ENCODE assay signal across 11 cellular contexts in genomic region chr5:14105717-14106435, GRCh38. TPM values are rescaled to one million over a fixed set of nuclear protein-coding genes. Genes with fewer than 3 reads are reported as not detected.
DNase-seq lines count a peak whose midpoint lies in the region; ATAC-seq and TF ChIP-seq lines count a peak whose summit lies in the region.
"Had no signal": no experiment of that assay in that cellular context is flagged by ENCODE, and none has a peak within 500 bp of the region (broad histone marks: within the 10 kb centered on the region; RNA-seq: fewer than 3 reads in every experiment).

No MANE protein-coding gene starts in this region.

- H3K27ac ChIP-seq in AG04450 (ENCODE audit: low read depth, low read length) (peak overlapping the region; percentile 58), MM.1S (ENCODE audit: low read length) (no peak overlapping the region)

- TF ChIP-seq CTCF in AG04450 (IDR thresholded peaks at IDR 0.05; ENCODE audit: low read depth, low read length) = no peak
- TF ChIP-seq CTCF in MM.1S (IDR thresholded peaks at IDR 0.05; ENCODE audit: low read length) = no peak

- H3K9ac ChIP-seq in MM.1S (ENCODE audit: low read length) = no peak overlapping the region

- H3K4me2 ChIP-seq in MM.1S (ENCODE audit: low read depth, low read length) = no peak overlapping the region

- no peak for ATAC-seq in GM21529 (IDR thresholded peaks at IDR 0.05; ENCODE audit: unreplicated experiment)
- ATAC-seq: natural killer cell treated with Interleukin-12 subunit alpha and Interleukin-12 subunit beta and Interleukin-15 and Interleukin-18, amount 100 ng/mL, for 72 hours had no signal

- CTCF ChIA-PET in AG04450 (lab: Charles Lee) = interaction anchor here (0.6 to 0.7 kb wide), 2 partner anchors 117 to 518 kb away, joined by 3 to 4 read pairs; no protein-coding TSS in a partner anchor

- peaks cover 5% of the 10 kb centered on the region; the same call in 1 of the 2 replicates for H3K4me1 ChIP-seq in MM.1S (ENCODE audit: low read length)

- no peaks in the 10 kb centered on the region for H3K9me2 ChIP-seq in MM.1S (replicated peaks; ENCODE audit: insufficient read depth, low read length)

- POLR2A ChIA-PET in AG04450 (lab: Yijun Ruan, JAX) = interaction anchor here (0.7 to 1.3 kb wide), 2 partner anchors 94 to 111 kb away, joined by 4 to 12 read pairs; no protein-coding TSS in a partner anchor

- H3K36me3 ChIP-seq in MM.1S (replicated peaks; ENCODE audit: insufficient read depth, low read length) = no peaks in the 10 kb centered on the region

- no peak overlapping the region for H3K4me3 ChIP-seq in AG04450 (ENCODE audit: low read depth, low read length)
- no peak overlapping the region for H3K4me3 ChIP-seq in MM.1S (ENCODE audit: low read length)

- no peak overlapping the region for H2AFZ ChIP-seq in MM.1S (ENCODE audit: low read length)

- H4K20me1 ChIP-seq in MM.1S (ENCODE audit: insufficient read depth, low read length) = no peaks in the 10 kb centered on the region

- H3K9me3 ChIP-seq in AG04450 (ENCODE audit: control insufficient read depth, insufficient read depth, low read length) = peaks cover 17% of the 10 kb centered on the region; the same call in 1 of the 2 replicates
- H3K9me3 ChIP-seq in MM.1S (replicated peaks; ENCODE audit: insufficient read depth, low read length) = no peaks in the 10 kb centered on the region

- no peaks in the 10 kb centered on the region for H3F3A ChIP-seq in MM.1S (ENCODE audit: insufficient read depth, low read length)

- no peaks in the 10 kb centered on the region for H3K79me2 ChIP-seq in MM.1S (ENCODE audit: low read length)

- H3K27me3 ChIP-seq in AG04450 (ENCODE audit: control insufficient read depth, insufficient read depth, low read length) = no peaks in the 10 kb centered on the region
- no peaks in the 10 kb centered on the region for H3K27me3 ChIP-seq in MM.1S (replicated peaks; ENCODE audit: insufficient read depth, low read length)

- DNase-seq in AG04450 (ENCODE audit: low read depth, low spot score) = peak; percentile 57
- peak; percentile 43 for DNase-seq in HPDE6-E6E7 (ENCODE audit: extremely low spot score)
- peak; percentile 57 for DNase-seq in SK-MEL-5 (ENCODE audit: low read depth, low spot score)
- DNase-seq in foreskin melanocyte = peak; percentile 48
- DNase-seq in MM.1S = no peak
- no peak for DNase-seq in GM19238 (ENCODE audit: insufficient read length, low spot score)
- no peak for DNase-seq in GOT3 (lab: John Stamatoyannopoulos, UW)
- DNase-seq: DMS153, SIG-M5 had no signal

- in situ Hi-C loops in SK-MEL-5 (cut with HindIII; ENCODE audit: low pct_unique_long_range_greater_than_20kb, low sequenced_read_pairs) = loop anchor here (25.0 kb wide), 1 partner anchor 94 kb away; no protein-coding TSS in a partner anchor

RNA-seq across cellular contexts. Expression of gene TRIO, which starts 37.3 kb away (rescaled TPM):
- 268 TPM in 2 replicates for polyA plus RNA-seq in AG04450 (2011; rRNA removed)
- polyA minus RNA-seq in AG04450 (2011; rRNA and poly(A)+ RNA removed) = 933 and 1,222 TPM in 2 replicates
- total RNA-seq in SK-MEL-5 (2014; rRNA removed; shearing (Covaris generic)) = 150 and 176 TPM in 2 replicates
- 109 and 126 TPM in 2 replicates for polyA plus RNA-seq in SK-MEL-5 (2015; cell fraction: cytosol; rRNA removed)
- 316 and 397 TPM in 2 replicates for polyA plus RNA-seq in SK-MEL-5 (2015; cell fraction: nucleus; rRNA removed)

Comparison
In these comparisons a context has a peak if more than half of its experiments do, and no peak if none do; other contexts are left out.
1. DNase-seq: peak in AG04450 (single experiment), HPDE6-E6E7 (single experiment), SK-MEL-5 (single experiment) and foreskin melanocyte (single experiment); none in MM.1S (single experiment), GM19238 (single experiment) and GOT3 (single experiment).